9 cellular contexts compared by ENCODE assay signal in the genomic region with DNA sequence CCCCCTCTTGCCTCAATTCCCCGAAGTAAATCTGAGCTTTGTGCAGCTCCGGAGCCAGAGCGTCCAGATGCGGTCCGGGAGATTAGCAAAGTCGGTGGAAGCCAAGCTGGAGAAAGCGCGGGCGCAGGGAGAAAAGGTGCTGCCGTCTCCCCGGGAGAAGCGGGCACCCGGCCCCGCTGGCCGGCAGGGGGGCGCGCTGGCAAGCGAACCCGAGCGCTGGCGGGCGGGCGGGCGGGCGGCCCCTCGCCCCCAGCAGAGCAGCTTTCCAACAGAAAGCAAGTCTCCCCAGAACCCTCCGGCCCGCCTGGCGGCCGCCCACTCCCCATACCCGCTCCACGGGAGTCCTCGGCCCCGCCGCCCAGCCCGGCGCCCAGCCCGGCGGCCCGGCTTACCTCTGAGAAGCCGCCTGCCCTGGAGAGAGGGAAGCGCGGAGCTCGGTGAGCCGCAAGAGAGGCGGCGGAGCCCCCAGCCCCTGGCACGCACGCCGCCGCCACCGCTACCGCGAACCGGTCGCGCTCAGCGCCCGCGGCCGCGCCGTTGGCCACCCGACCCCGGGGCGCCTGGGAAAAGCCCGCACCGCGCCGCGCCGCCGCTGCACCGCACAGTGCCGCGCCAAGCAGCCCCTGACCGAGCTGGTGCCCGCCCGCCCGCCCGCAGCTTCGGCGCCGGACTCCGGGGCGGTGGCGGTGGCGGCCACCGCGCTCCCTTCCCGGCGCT. TPM values are rescaled to one million over a fixed set of nuclear protein-coding genes. Genes with fewer than 3 reads are reported as not detected.
DNase-seq lines count a peak whose midpoint lies in the region; ATAC-seq and TF ChIP-seq lines count a peak whose summit lies in the region.
"Had no signal": no experiment of that assay in that cellular context is flagged by ENCODE, and none has a peak within 500 bp of the region (broad histone marks: within the 10 kb centered on the region; RNA-seq: fewer than 3 reads in every experiment).

No MANE protein-coding gene starts in this region.

- POLR2A ChIA-PET in CD8-positive, alpha-beta memory T cell (lab: Charles Lee), result interaction anchor here (1.5 kb wide), 1 partner anchor 29 kb away, joined by 3 read pairs; a partner anchor contains a TSS

- H3K4me1 ChIP-seq in CD8-positive, alpha-beta memory T cell (ENCODE audit: insufficient read depth, low read length), result peaks cover 15% of the 10 kb centered on the region
- peaks cover 28% of the 10 kb centered on the region for H3K4me1 ChIP-seq in SJSA1 (replicated peaks)

- H3K4me1 Mint-ChIP-seq in CD8-positive, alpha-beta memory T cell, result peaks cover 29 to 39% (median 31%) of the 10 kb centered on the region in 3 donors

- TF ChIP-seq CTCF in fibroblast of pulmonary artery (IDR thresholded peaks at IDR 0.05; ENCODE audit: low read length, missing control alignments), result no peak

- no peaks in the 10 kb centered on the region for H3K9me3 ChIP-seq in CD8-positive, alpha-beta memory T cell (ENCODE audit: low read length)
- H3K9me3 ChIP-seq in SJSA1 (replicated peaks), result no peaks in the 10 kb centered on the region

- H3K36me3 Mint-ChIP-seq in CD8-positive, alpha-beta memory T cell, result peaks cover 0 to 3% (median 2%) of the 10 kb centered on the region in 3 donors

- H3K27ac ChIP-seq in CD8-positive, alpha-beta memory T cell (ENCODE audit: low read depth, low read length), result no peak overlapping the region
- H3K27ac ChIP-seq in SJSA1, result no peak overlapping the region

- no peak overlapping the region for H3K27ac Mint-ChIP-seq in CD8-positive, alpha-beta memory T cell

- CTCF ChIA-PET in CD8-positive, alpha-beta memory T cell (lab: Charles Lee), result no interaction called here

- DNase-seq in CD8-positive, alpha-beta memory T cell, result no peak
- no peak for DNase-seq in SJSA1 (ENCODE audit: low read depth in 1 of 2, low spot score in 2 of 2)
- DNase-seq in fibroblast of pulmonary artery (ENCODE audit: low read depth), result peak; percentile 5
- DNase-seq in skeletal muscle cell (ENCODE audit: low read depth), result no peak
- no peak for DNase-seq in HCEC 1CT
- no peak for DNase-seq in posterior cingulate gyrus

- H3K36me3 ChIP-seq in CD8-positive, alpha-beta memory T cell (ENCODE audit: insufficient read depth, low read length), result no peaks in the 10 kb centered on the region
- H3K36me3 ChIP-seq in SJSA1, result no peaks in the 10 kb centered on the region

- peak; percentile 7 for ATAC-seq in GM21723 (IDR thresholded peaks at IDR 0.05; ENCODE audit: unreplicated experiment)
- no peak for ATAC-seq in GM19455 (IDR thresholded peaks at IDR 0.05; ENCODE audit: unreplicated experiment)

- peaks cover 48 to 58% of the 10 kb centered on the region in 2 donors for H3K27me3 Mint-ChIP-seq in CD8-positive, alpha-beta memory T cell

- no peaks in the 10 kb centered on the region for H3K9me3 Mint-ChIP-seq in CD8-positive, alpha-beta memory T cell

- peak overlapping the region; percentile 79 to 94 (median 89) for H3K4me3 Mint-ChIP-seq in CD8-positive, alpha-beta memory T cell

- no peak overlapping the region for H3K4me3 ChIP-seq in CD8-positive, alpha-beta memory T cell (ENCODE audit: low read length)
- H3K4me3 ChIP-seq in SJSA1 (peak overlapping the region; percentile 37), fibroblast of pulmonary artery (replicated peaks; ENCODE audit: low read depth, low read length) (peak overlapping the region; percentile 53), skeletal muscle cell (ENCODE audit: low read depth, low read length) (peak overlapping the region; percentile 52)

- H3K27me3 ChIP-seq in CD8-positive, alpha-beta memory T cell (ENCODE audit: insufficient read depth, low read length, poor library complexity, severe bottlenecking), result peaks cover 23% of the 10 kb centered on the region
- peaks cover 33% of the 10 kb centered on the region for H3K27me3 ChIP-seq in SJSA1 (replicated peaks)

- intact Hi-C loops in posterior cingulate gyrus (cut with DNase I), result loop anchor here (10.0 kb wide), 1 partner anchor 269 kb away; a partner anchor contains a TSS

RNA-seq across cellular contexts. Expression of a gene that starts 0.5 kb away (rescaled TPM):
- total RNA-seq in CD8-positive, alpha-beta memory T cell, result not detected
- not detected for polyA plus RNA-seq in CD8-positive, alpha-beta memory T cell
- 0.11 and 3.8 TPM in 2 replicates for total RNA-seq in SJSA1 (2014; rRNA removed; shearing (Covaris generic))
- total RNA-seq: NCI-H460 had no signal

RNA-seq across cellular contexts. Expression of a gene that starts 29.2 kb away (rescaled TPM):
- total RNA-seq in CD8-positive, alpha-beta memory T cell, result 1,000 to 10,000 TPM; 1,253 to 1,306 TPM
- polyA plus RNA-seq in CD8-positive, alpha-beta memory T cell, result 798 TPM
- total RNA-seq in SJSA1 (2014; rRNA removed; shearing (Covaris generic)), result 541 and 647 TPM in 2 replicates
